ENCODE assay signal across 36 cellular contexts in the genomic region with DNA sequence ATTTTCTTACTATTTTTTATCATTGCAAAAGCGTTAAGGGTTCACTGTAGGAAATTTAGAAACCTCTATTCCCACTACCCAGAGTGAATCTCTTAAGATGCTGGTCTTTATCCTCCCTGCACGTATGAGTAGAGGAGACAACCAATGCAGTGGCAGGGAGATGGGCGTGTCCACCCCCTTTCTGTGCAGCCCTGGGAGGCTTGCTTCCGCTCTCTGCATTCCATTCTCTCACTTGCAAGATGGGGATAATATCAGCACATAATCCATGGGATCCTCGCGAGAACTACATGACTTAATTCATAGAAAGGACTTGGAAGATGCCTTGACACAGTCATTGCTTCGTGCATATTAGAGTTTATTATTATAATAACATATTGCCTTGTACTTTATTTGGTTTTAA.
"Had no signal": no experiment of that assay in that cellular context is flagged by ENCODE, and none has a peak within 500 bp of the region (broad histone marks: within the 10 kb centered on the region; RNA-seq: fewer than 3 reads in every experiment).

No MANE protein-coding gene starts in this region.

- H3K27ac ChIP-seq: adrenal gland, ascending aorta, cardiac muscle cell, VCaP had no signal

- H3K27ac Mint-ChIP-seq: activated B cell treated with CpG ODN at 0.5 μM for 24 hours; activated CD4-positive, alpha-beta memory T cell treated with anti-CD3 and anti-CD28 coated beads for 36 hours; activated CD4-positive, alpha-beta T cell treated with anti-CD3 and anti-CD28 coated beads, Interleukin-2, amount 10 ng/mL, durations not matched to agents 24 days and 14 days; activated CD8-positive, alpha-beta T cell treated with anti-CD3 and anti-CD28 coated beads for 36 hours; activated naive CD4-positive, alpha-beta T cell treated with anti-CD3 and anti-CD28 coated beads for 36 hours; activated naive CD4-positive, alpha-beta T cell treated with anti-CD3 and anti-CD28 coated beads, Interleukin-2, amount 50 U/mL, for 72 hours; activated naive CD8-positive, alpha-beta T cell treated with anti-CD3 and anti-CD28 coated beads for 36 hours; activated T-cell treated with anti-CD3 and anti-CD28 coated beads, Interleukin-2, amount 50 U/mL, for 72 hours; activated T-helper 1 cell treated with anti-CD3 and anti-CD28 coated beads, Interleukin-12 subunit alpha, Interleukin-12 subunit beta, Interleukin-2, Interleukin-4 antibody, amounts not matched to agents 30 ng/mL and 10 ng/mL and 1 ng/mL, durations not matched to agents 14 hours and 24 hours and 36 hours; activated T-helper 17 cell treated with anti-CD3 and anti-CD28 coated beads, Interleukin-2, amount 50 U/mL, for 72 hours; T-helper 1 cell treated with Interleukin-12 subunit alpha and Interleukin-12 subunit beta and Interleukin-4 antibody, amounts not matched to agents 30 μg/mL and 1 μg/mL, for 36 hours; T-helper 2 cell treated with Interferon-gamma antibody and Interleukin-4, amounts not matched to agents 5 μg/mL and 100 μg/mL, for 36 hours had no signal

- DNase-seq: activated B cell treated with CpG ODN at 0.5 μM for 24 hours; activated CD4-positive, alpha-beta memory T cell treated with anti-CD3 and anti-CD28 coated beads for 36 hours; activated CD4-positive, alpha-beta T cell treated with anti-CD3 and anti-CD28 coated beads for 4 hours; activated CD4-positive, alpha-beta T cell treated with anti-CD3 and anti-CD28 coated beads, Interleukin-2, amount 10 ng/mL, durations not matched to agents 24 days and 14 days; activated CD4-positive, alpha-beta T cell treated with anti-CD3 and anti-CD28 coated beads, Interleukin-2, amount 50 U/mL, for 1 hour; activated CD4-positive, alpha-beta T cell treated with anti-CD3 and anti-CD28 coated beads, Interleukin-2, amount 50 U/mL, for 4 hours; activated CD4-positive, CD25-positive, alpha-beta regulatory T cell treated with anti-CD3 and anti-CD28 coated beads, Interleukin-2, amount 50 U/mL, for 72 hours; activated CD8-positive, alpha-beta memory T cell treated with anti-CD3 and anti-CD28 coated beads, Interleukin-2, amount 50 U/mL, for 4 hours; activated CD8-positive, alpha-beta T cell treated with anti-CD3 and anti-CD28 coated beads for 36 hours; activated effector memory CD4-positive, alpha-beta T cell treated with anti-CD3 and anti-CD28 coated beads, Interleukin-2, amount 50 U/mL, for 16 hours; activated gamma-delta T cell treated with Interleukin-2 at 50 U/mL for 16 hours; activated naive CD4-positive, alpha-beta T cell; activated naive CD4-positive, alpha-beta T cell treated with anti-CD3 and anti-CD28 coated beads for 36 hours; activated naive CD4-positive, alpha-beta T cell treated with anti-CD3 and anti-CD28 coated beads, Interleukin-2, amount 50 U/mL, for 16 hours; activated naive CD8-positive, alpha-beta T cell treated with anti-CD3 and anti-CD28 coated beads for 36 hours; activated T-cell treated with anti-CD3 and anti-CD28 coated beads for 4 hours; activated T-cell treated with anti-CD3 and anti-CD28 coated beads, Interleukin-2, amount 50 U/mL, for 1 hour; activated T-cell treated with anti-CD3 and anti-CD28 coated beads, Interleukin-2, amount 50 U/mL, for 4 hours; activated T-cell treated with anti-CD3 and anti-CD28 coated beads, Interleukin-2, amount 50 U/mL, for 72 hours; adrenal gland; amygdala; anterior cingulate cortex; cerebellar nuclear complex; T-helper 1 cell; T-helper 2 cell; T-helper 9 cell had no signal

- H3K4me3 ChIP-seq: adrenal gland, ascending aorta, cardiac muscle cell had no signal

- H3K4me1 Mint-ChIP-seq: activated B cell treated with CpG ODN at 0.5 μM for 24 hours; activated CD4-positive, alpha-beta T cell treated with anti-CD3 and anti-CD28 coated beads, Interleukin-2, amount 10 ng/mL, durations not matched to agents 24 days and 14 days; activated naive CD8-positive, alpha-beta T cell treated with anti-CD3 and anti-CD28 coated beads for 36 hours; activated T-helper 17 cell treated with anti-CD3 and anti-CD28 coated beads, Interleukin-2, amount 50 U/mL, for 72 hours; central memory CD8-positive, alpha-beta T cell had no signal

- ATAC-seq: activated CD8-positive, alpha-beta T cell treated with anti-CD3 and anti-CD28 coated beads for 36 hours; activated naive CD4-positive, alpha-beta T cell treated with anti-CD3 and anti-CD28 coated beads, Interleukin-2, amount 50 U/mL, for 72 hours; activated T-cell treated with anti-CD3 and anti-CD28 coated beads, Interleukin-2, amount 50 U/mL, for 4 hours; activated T-cell treated with anti-CD3 and anti-CD28 coated beads, Interleukin-2, amount 50 U/mL, for 72 hours; activated T-helper 17 cell treated with anti-CD3 and anti-CD28 coated beads, Interleukin-2, amount 50 U/mL, for 72 hours had no signal

- H3K36me3 Mint-ChIP-seq: activated CD4-positive, alpha-beta memory T cell treated with anti-CD3 and anti-CD28 coated beads for 36 hours; activated naive CD4-positive, alpha-beta T cell treated with anti-CD3 and anti-CD28 coated beads, Interleukin-2, amount 50 U/mL, for 72 hours; activated naive CD8-positive, alpha-beta T cell treated with anti-CD3 and anti-CD28 coated beads for 36 hours; brain had no signal

- H3K9me3 ChIP-seq: adrenal gland, ascending aorta had no signal

- H3K27me3 ChIP-seq: adrenal gland, ascending aorta, cardiac muscle cell had no signal

- H3K4me3 Mint-ChIP-seq: activated B cell treated with CpG ODN at 0.5 μM for 24 hours; activated CD4-positive, alpha-beta memory T cell treated with anti-CD3 and anti-CD28 coated beads for 36 hours; activated CD4-positive, alpha-beta T cell treated with anti-CD3 and anti-CD28 coated beads, Interleukin-2, amount 10 ng/mL, durations not matched to agents 24 days and 14 days; activated CD8-positive, alpha-beta T cell treated with anti-CD3 and anti-CD28 coated beads for 36 hours; activated naive CD4-positive, alpha-beta T cell treated with anti-CD3 and anti-CD28 coated beads for 36 hours; activated naive CD8-positive, alpha-beta T cell treated with anti-CD3 and anti-CD28 coated beads for 36 hours; activated T-cell treated with anti-CD3 and anti-CD28 coated beads, Interleukin-2, amount 50 U/mL, for 4 hours; activated T-cell treated with anti-CD3 and anti-CD28 coated beads, Interleukin-2, amount 50 U/mL, for 72 hours; activated T-helper 1 cell treated with anti-CD3 and anti-CD28 coated beads, Interleukin-12 subunit alpha, Interleukin-12 subunit beta, Interleukin-2, Interleukin-4 antibody, amounts not matched to agents 30 ng/mL and 10 ng/mL and 1 ng/mL, durations not matched to agents 14 hours and 24 hours and 36 hours; activated T-helper 17 cell treated with anti-CD3 and anti-CD28 coated beads, Interleukin-2, amount 50 U/mL, for 72 hours; brain; central memory CD8-positive, alpha-beta T cell; T-helper 1 cell treated with Interleukin-12 subunit alpha and Interleukin-12 subunit beta and Interleukin-4 antibody, amounts not matched to agents 30 μg/mL and 1 μg/mL, for 36 hours; T-helper 2 cell treated with Interferon-gamma antibody and Interleukin-4, amounts not matched to agents 5 μg/mL and 100 μg/mL, for 36 hours had no signal

- H3K4me1 ChIP-seq: adrenal gland, ascending aorta had no signal

- H3K36me3 ChIP-seq: adrenal gland, ascending aorta, cardiac muscle cell had no signal

- H3K9me3 Mint-ChIP-seq: activated B cell treated with CpG ODN at 0.5 μM for 24 hours; activated CD4-positive, alpha-beta memory T cell treated with anti-CD3 and anti-CD28 coated beads for 36 hours; activated CD4-positive, alpha-beta T cell treated with anti-CD3 and anti-CD28 coated beads, Interleukin-2, amount 10 ng/mL, durations not matched to agents 24 days and 14 days; activated CD8-positive, alpha-beta T cell treated with anti-CD3 and anti-CD28 coated beads for 36 hours; activated naive CD4-positive, alpha-beta T cell treated with anti-CD3 and anti-CD28 coated beads for 36 hours; activated naive CD4-positive, alpha-beta T cell treated with anti-CD3 and anti-CD28 coated beads, Interleukin-2, amount 50 U/mL, for 72 hours; activated naive CD8-positive, alpha-beta T cell treated with anti-CD3 and anti-CD28 coated beads for 36 hours; activated T-cell treated with anti-CD3 and anti-CD28 coated beads, Interleukin-2, amount 50 U/mL, for 4 hours; activated T-cell treated with anti-CD3 and anti-CD28 coated beads, Interleukin-2, amount 50 U/mL, for 72 hours; activated T-helper 1 cell treated with anti-CD3 and anti-CD28 coated beads, Interleukin-12 subunit alpha, Interleukin-12 subunit beta, Interleukin-2, Interleukin-4 antibody, amounts not matched to agents 30 ng/mL and 10 ng/mL and 1 ng/mL, durations not matched to agents 14 hours and 24 hours and 36 hours; activated T-helper 17 cell treated with anti-CD3 and anti-CD28 coated beads, Interleukin-2, amount 50 U/mL, for 72 hours; central memory CD8-positive, alpha-beta T cell; T-helper 1 cell treated with Interleukin-12 subunit alpha and Interleukin-12 subunit beta and Interleukin-4 antibody, amounts not matched to agents 30 μg/mL and 1 μg/mL, for 36 hours; T-helper 2 cell treated with Interferon-gamma antibody and Interleukin-4, amounts not matched to agents 5 μg/mL and 100 μg/mL, for 36 hours had no signal

- H3K27me3 Mint-ChIP-seq: activated B cell treated with CpG ODN at 0.5 μM for 24 hours; activated naive CD8-positive, alpha-beta T cell treated with anti-CD3 and anti-CD28 coated beads for 36 hours had no signal
